In genomic region chr6:158999669-159000403, GRCh38 we compare ENCODE assay signal across 8 cellular contexts. TPM values are rescaled to one million over a fixed set of nuclear protein-coding genes. Genes with fewer than 3 reads are reported as not detected.
A peak's percentile ranks its signal among the peaks of the same experiment; 100 is the strongest.
DNase-seq lines count a peak whose midpoint lies in the region; ATAC-seq, FAIRE-seq and TF ChIP-seq lines count a peak whose summit lies in the region.

TSS of gene RSPH3 (minus strand) at chr6:159000202. CDS start at chr6:158999550, 652 bp downstream.

- H3K4me2 ChIP-seq in H9 (ENCODE audit: insufficient read depth, insufficient read length, low read length) (peak within 1 kb of the TSS; percentile 92), neural cell (ENCODE audit: low read length) (peak within 1 kb of the TSS; percentile 82)

- TF ChIP-seq CTCF in H9 (conservative IDR thresholded peaks at IDR 0.05) (peak; percentile 34; the same call in 2 of the 3 replicates), fibroblast of villous mesenchyme (IDR thresholded peaks at IDR 0.05; ENCODE audit: insufficient read depth, low read depth, low read length) (peak; percentile 13), neural cell (IDR thresholded peaks at IDR 0.05; ENCODE audit: poor library complexity, severe bottlenecking) (peak; percentile 61)

- H3K9me2 ChIP-seq in neural cell (ENCODE audit: insufficient read depth, low read length) = no peaks in the 10 kb centered on the region

- no peaks in the 10 kb centered on the region for H3K27me3 Mint-ChIP-seq in H9 (ENCODE audit: low read depth)
- no peaks in the 10 kb centered on the region for H3K27me3 Mint-ChIP-seq in stimulated activated naive CD8-positive, alpha-beta T cell treated with anti-CD3 and anti-CD28 coated beads, Interleukin-15, amount 100 ng/mL, for 72 hours

- DNase-seq in H9 = peak; percentile 98
- DNase-seq in M059J (ENCODE audit: low read depth) = peak; percentile 97
- DNase-seq in activated gamma-delta T cell (lab: John Stamatoyannopoulos, UW) = peak; percentile 73
- DNase-seq in fibroblast of villous mesenchyme (ENCODE audit: low read depth) = peak; percentile 85
- DNase-seq in stimulated activated naive CD8-positive, alpha-beta T cell treated with anti-CD3 and anti-CD28 coated beads, Interleukin-15, amount 100 ng/mL, for 72 hours = peak; percentile 85 to 93

- H4K20me1 ChIP-seq in H9 (ENCODE audit: control insufficient read depth, insufficient read depth, insufficient read length) (no peaks in the 10 kb centered on the region), neural cell (ENCODE audit: insufficient read depth) (no peaks in the 10 kb centered on the region)

- H3K36me3 ChIP-seq in neural cell (ENCODE audit: insufficient read depth, low read length) = no peaks in the 10 kb centered on the region

- FAIRE-seq in G401.6 (lab: Jason Lieb, UNC) = peak; percentile 94

- no peaks in the 10 kb centered on the region for H3K79me1 ChIP-seq in H9 (ENCODE audit: insufficient read depth, low read depth, low read length, poor library complexity, severe bottlenecking)

- no peak within 1 kb of the TSS for H2BK5ac ChIP-seq in H9 (ENCODE audit: insufficient read length, low read length)

- peak; percentile 45 for TF ChIP-seq RAD21 in neural cell (conservative IDR thresholded peaks at IDR 0.05)

- no peak within 1 kb of the TSS for H3T11ph ChIP-seq in H9 (ENCODE audit: low read length)

- peak within 1 kb of the TSS; percentile 83 to 99 for H3K4me3 Mint-ChIP-seq in H9
- H3K4me3 Mint-ChIP-seq in stimulated activated naive CD8-positive, alpha-beta T cell treated with anti-CD3 and anti-CD28 coated beads, Interleukin-15, amount 100 ng/mL, for 72 hours = peak within 1 kb of the TSS; percentile 93 to 96

- no peaks in the 10 kb centered on the region; the same call in 1 of the 2 replicates for H3K4me1 ChIP-seq in H9 (ENCODE audit: insufficient read depth, low read length)

- H4K5ac ChIP-seq in H9 (ENCODE audit: insufficient read length, low read depth, low read length) = no peak within 1 kb of the TSS

- no peaks in the 10 kb centered on the region for H3F3A ChIP-seq in neural cell (ENCODE audit: insufficient read depth, low read length, poor library complexity, severe bottlenecking)

- H3K23me2 ChIP-seq in H9 (ENCODE audit: insufficient read length, low read depth, low read length, poor library complexity, severe bottlenecking) = peaks cover 13% of the 10 kb centered on the region

- peak within 1 kb of the TSS; percentile 81 for H3K9ac ChIP-seq in H9 (ENCODE audit: extremely low read depth, insufficient read length, low read length)
- H3K9ac ChIP-seq in neural cell (ENCODE audit: low read length) = peak within 1 kb of the TSS; percentile 97

- H3K4me3 ChIP-seq in fibroblast of villous mesenchyme (ENCODE audit: low read depth, low read length) (peak within 1 kb of the TSS; percentile 85), neural cell (ENCODE audit: low read length) (peak within 1 kb of the TSS; percentile 91)

- no peak within 1 kb of the TSS for H3K56ac ChIP-seq in H9 (ENCODE audit: insufficient read length, low read depth, low read length)

- H3K18ac ChIP-seq in H9 (ENCODE audit: insufficient read length, low read depth, low read length) = peak within 1 kb of the TSS; percentile 40

- no peak within 1 kb of the TSS for H2BK12ac ChIP-seq in H9 (ENCODE audit: insufficient read length, low read depth, low read length)

- no peak within 1 kb of the TSS for H3K23ac ChIP-seq in H9 (ENCODE audit: insufficient read length, low read depth, low read length)

- H2AFZ ChIP-seq in H9 (ENCODE audit: low read length) (no peak within 1 kb of the TSS), neural cell (ENCODE audit: low read depth, low read length) (peak within 1 kb of the TSS; percentile 100)

- TF ChIP-seq EP300 in neural cell (conservative IDR thresholded peaks at IDR 0.05; ENCODE audit: poor library complexity, severe bottlenecking) = peak; percentile 62

- H4K91ac ChIP-seq in H9 (ENCODE audit: insufficient read length, low read depth, low read length) = no peak within 1 kb of the TSS

- H3K4ac ChIP-seq in H9 (ENCODE audit: low read depth, low read length) = no peak within 1 kb of the TSS

- H2BK120ac ChIP-seq in H9 (ENCODE audit: low read depth, low read length, poor library complexity, severe bottlenecking) = no peak within 1 kb of the TSS

- peaks cover 0 to 7% (median 0%) of the 10 kb centered on the region in 3 experiments; a peak in 3 of 7 replicates for H3K36me3 Mint-ChIP-seq in H9 (ENCODE audit: insufficient read depth in 1 of 3, low read depth in 3 of 3)

- no peaks in the 10 kb centered on the region for H3K79me2 ChIP-seq in H9 (ENCODE audit: insufficient read depth, low read length)
- peaks cover 6% of the 10 kb centered on the region for H3K79me2 ChIP-seq in neural cell (replicated peaks; ENCODE audit: insufficient read depth, low read length)

- H3K14ac ChIP-seq in H9 (ENCODE audit: insufficient read depth, low read length) = peak within 1 kb of the TSS; percentile 28

- peak within 1 kb of the TSS; percentile 94 to 99 (median 95) for H3K27ac Mint-ChIP-seq in H9
- peak within 1 kb of the TSS; percentile 91 to 94 for H3K27ac Mint-ChIP-seq in stimulated activated naive CD8-positive, alpha-beta T cell treated with anti-CD3 and anti-CD28 coated beads, Interleukin-15, amount 100 ng/mL, for 72 hours

- peak; percentile 91 for ATAC-seq in stimulated activated naive CD8-positive, alpha-beta T cell treated with anti-CD3 and anti-CD28 coated beads, Interleukin-15, amount 100 ng/mL, for 72 hours

- peaks cover 10 to 13% of the 10 kb centered on the region in 2 experiments for H3K4me1 Mint-ChIP-seq in H9
- H3K4me1 Mint-ChIP-seq in stimulated activated naive CD8-positive, alpha-beta T cell treated with anti-CD3 and anti-CD28 coated beads, Interleukin-15, amount 100 ng/mL, for 72 hours = peaks cover 55% of the 10 kb centered on the region

- H2BK20ac ChIP-seq in H9 (ENCODE audit: low read depth, low read length, poor library complexity, severe bottlenecking) = no peak within 1 kb of the TSS

- H3K27ac ChIP-seq in H9 (ENCODE audit: insufficient read length, low read depth, low read length) = peak within 1 kb of the TSS; percentile 21
- peak within 1 kb of the TSS; percentile 98 for H3K27ac ChIP-seq in neural cell (ENCODE audit: low read length)

- H3K27me3 ChIP-seq in H9 (ENCODE audit: insufficient read depth, low read length) (no peaks in the 10 kb centered on the region), neural cell (ENCODE audit: insufficient read depth, low read depth, low read length) (no peaks in the 10 kb centered on the region)

- no peak within 1 kb of the TSS for H2BK15ac ChIP-seq in H9 (ENCODE audit: low read depth, low read length)

- no peak within 1 kb of the TSS for H2AK5ac ChIP-seq in H9 (ENCODE audit: insufficient read length, low read length)

- H3K9me3 ChIP-seq in H9 (ENCODE audit: control insufficient read depth, low read depth, low read length) (no peaks in the 10 kb centered on the region), neural cell (ENCODE audit: low read length) (no peaks in the 10 kb centered on the region)

- no peaks in the 10 kb centered on the region; a peak in 2 of 5 replicates for H3K9me3 Mint-ChIP-seq in H9
- no peaks in the 10 kb centered on the region for H3K9me3 Mint-ChIP-seq in stimulated activated naive CD8-positive, alpha-beta T cell treated with anti-CD3 and anti-CD28 coated beads, Interleukin-15, amount 100 ng/mL, for 72 hours

- peak; percentile 99 for TF ChIP-seq POLR2A in Raji (IDR thresholded peaks at IDR 0.05; ENCODE audit: insufficient read depth, low read depth, low read length)

- H4K8ac ChIP-seq in H9 (replicated peaks; ENCODE audit: insufficient read length, low read depth, low read length) = no peak within 1 kb of the TSS

- no CpG with 5 or more reads among the region's 49 CpGs for WGBS in H9 (ENCODE audit: extremely low coverage, insufficient read length, low lambda C conversion rate)

TF ChIP-seq in neural cell, 6 proteins besides CTCF, POLR2A, EP300 and RAD21:
- TF ChIP-seq TAF1 (IDR thresholded peaks at IDR 0.05; ENCODE audit: low read depth) (peak; percentile 95), SMC3 (conservative IDR thresholded peaks at IDR 0.05; ENCODE audit: poor library complexity) (peak; percentile 48), EZH2 (IDR thresholded peaks at IDR 0.05; ENCODE audit: borderline replicate concordance, insufficient read depth, low read length, poor library complexity, severe bottlenecking) (no peak), POLR2AphosphoS5 (IDR thresholded peaks at IDR 0.05) (peak; percentile 98), REST (IDR thresholded peaks at IDR 0.05; ENCODE audit: borderline replicate concordance) (peak; percentile 93), MXI1 (conservative IDR thresholded peaks at IDR 0.05; ENCODE audit: poor library complexity, severe bottlenecking) (peak; percentile 93)
TF ChIP-seq in neural cell: peak in this region for 5.

RNA-seq across cellular contexts. Expression of gene RSPH3, which starts in this region (rescaled TPM):
- total RNA-seq in H9 (2021) (1.8 and 2.2 TPM in 2 replicates), fibroblast of villous mesenchyme (5.2 and 6.0 TPM in 2 replicates)
- 3.4 and 9.6 TPM in 2 replicates for total RNA-seq in M059J (2014; rRNA removed; shearing (Covaris generic))
- 2.4 and 3.5 TPM in 2 replicates for polyA plus RNA-seq in neural cell
- polyA minus RNA-seq in neural cell = 9.3 and 11.9 TPM in 2 replicates

Comparison
In these comparisons a context has a peak if more than half of its experiments do, and no peak if none do; other contexts are left out.
1. Peak in every context shown above with its lines: DNase-seq, ATAC-seq, H3K4me3 ChIP-seq and H3K27ac ChIP-seq.